In the genomic region with DNA sequence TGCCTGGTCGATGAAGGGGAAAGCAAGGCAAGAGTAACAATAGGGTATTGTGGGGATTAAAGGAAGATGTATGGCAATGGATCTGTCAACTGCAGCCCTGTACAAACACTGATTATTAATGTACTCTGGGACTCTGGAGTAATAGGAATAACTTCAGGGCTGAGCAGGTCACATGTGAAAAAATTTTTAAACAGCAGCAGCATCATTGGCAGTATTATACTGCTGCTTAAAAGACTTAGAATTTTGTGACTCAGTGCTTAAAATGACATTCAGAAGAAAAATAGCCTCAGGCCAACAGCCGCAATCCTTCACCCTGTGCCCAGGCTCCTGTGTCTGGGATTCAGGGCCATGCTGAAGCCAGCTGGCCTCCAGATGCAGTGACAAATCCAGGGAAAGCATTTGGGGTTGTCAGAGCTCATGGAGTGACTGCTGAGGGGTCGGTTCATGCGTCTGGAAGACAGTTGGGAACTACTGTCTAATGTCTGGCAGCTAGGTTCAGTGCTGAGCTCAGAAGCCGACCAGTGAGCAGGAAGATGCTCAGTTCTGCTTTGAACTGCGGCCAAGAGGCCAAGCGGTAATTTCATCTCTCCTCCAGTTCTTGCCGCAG, we compare ENCODE assay signal across 11 cellular contexts. TPM values are rescaled to one million over a fixed set of nuclear protein-coding genes. Genes with fewer than 3 reads are reported as not detected.
DNase-seq lines count a peak whose midpoint lies in the region; ATAC-seq and TF ChIP-seq lines count a peak whose summit lies in the region.
"Had no signal": no experiment of that assay in that cellular context is flagged by ENCODE, and none has a peak within 500 bp of the region (broad histone marks: within the 10 kb centered on the region; RNA-seq: fewer than 3 reads in every experiment).

No MANE protein-coding gene starts in this region.

- H3K9me3 ChIP-seq in SJCRH30 (replicated peaks) (no peaks in the 10 kb centered on the region), esophagus squamous epithelium (no peaks in the 10 kb centered on the region), mucosa of descending colon (no peaks in the 10 kb centered on the region)
- H3K9me3 ChIP-seq in CD4-positive, alpha-beta T cell (ENCODE audit: control insufficient read depth, low read length), result no peaks in the 10 kb centered on the region
- H3K9me3 ChIP-seq: BLaER1 had no signal

- CTCF ChIA-PET in activated CD4-positive, alpha-beta memory T cell treated with anti-CD3 and anti-CD28 coated beads for 36 hours (lab: Charles Lee), result no interaction called here
- CTCF ChIA-PET in CD4-positive, alpha-beta T cell (lab: Charles Lee), result no interaction called here

- H3K4me3 ChIP-seq in ACC112 (ENCODE audit: low read depth, low read length) (peak overlapping the region; percentile 31), SJCRH30 (no peak overlapping the region), esophagus squamous epithelium (no peak overlapping the region), mucosa of descending colon (no peak overlapping the region)
- H3K4me3 ChIP-seq: BLaER1 had no signal

- H3K27me3 ChIP-seq in ACC112 (ENCODE audit: insufficient read depth, low read length), result no peaks in the 10 kb centered on the region
- H3K27me3 ChIP-seq in SJCRH30, result no peaks in the 10 kb centered on the region
- no peaks in the 10 kb centered on the region for H3K27me3 ChIP-seq in esophagus squamous epithelium
- no peaks in the 10 kb centered on the region for H3K27me3 ChIP-seq in CD4-positive, alpha-beta T cell (ENCODE audit: control insufficient read depth, insufficient read depth, low read length)
- H3K27me3 ChIP-seq: BLaER1 had no signal

- H3K4me1 ChIP-seq in ACC112 (ENCODE audit: control insufficient read depth, insufficient read depth, low read length, unreplicated experiment), result peaks cover 21% of the 10 kb centered on the region
- H3K4me1 ChIP-seq in SJCRH30, result peaks cover 24% of the 10 kb centered on the region
- H3K4me1 ChIP-seq in esophagus squamous epithelium, result peaks cover 12 to 32% (median 20%) of the 10 kb centered on the region in 3 donors
- H3K4me1 ChIP-seq in mucosa of descending colon (ENCODE audit: low read depth), result peaks cover 11% of the 10 kb centered on the region
- H3K4me1 ChIP-seq: BLaER1 had no signal

- no peaks in the 10 kb centered on the region for H3K36me3 Mint-ChIP-seq in activated CD4-positive, alpha-beta memory T cell treated with anti-CD3 and anti-CD28 coated beads for 36 hours
- H3K36me3 Mint-ChIP-seq in CD4-positive, alpha-beta T cell (ENCODE audit: low read depth), result no peaks in the 10 kb centered on the region

- intact Hi-C loops in esophagus squamous epithelium (cut with DNase I) (no loop called here), mucosa of descending colon (cut with DNase I, micrococcal nuclease) (no loop called here)
- intact Hi-C loops in activated CD4-positive, alpha-beta memory T cell treated with anti-CD3 and anti-CD28 coated beads for 36 hours (cut with micrococcal nuclease), result no loop called here
- intact Hi-C loops in CD4-positive, alpha-beta T cell (cut with DNase I, micrococcal nuclease), result no loop called here

- no peaks in the 10 kb centered on the region for H3K27me3 Mint-ChIP-seq in activated CD4-positive, alpha-beta memory T cell treated with anti-CD3 and anti-CD28 coated beads for 36 hours
- H3K27me3 Mint-ChIP-seq in CD4-positive, alpha-beta T cell, result no peaks in the 10 kb centered on the region

- peaks cover 22% of the 10 kb centered on the region for H3K4me1 Mint-ChIP-seq in activated CD4-positive, alpha-beta memory T cell treated with anti-CD3 and anti-CD28 coated beads for 36 hours (ENCODE audit: low read depth)
- H3K4me1 Mint-ChIP-seq in CD4-positive, alpha-beta T cell (ENCODE audit: low read depth), result peaks cover 31% of the 10 kb centered on the region

- no peaks in the 10 kb centered on the region for H3K79me2 ChIP-seq in ACC112 (ENCODE audit: control insufficient read depth, insufficient read depth, low read length, unreplicated experiment)

- H3K27ac ChIP-seq in ACC112 (ENCODE audit: low read depth, low read length) (peak overlapping the region; percentile 32; the same call in 1 of the 2 replicates), SJCRH30 (no peak overlapping the region), esophagus squamous epithelium (peak overlapping the region; percentile 43 to 69 (median 57))
- H3K27ac ChIP-seq in CD4-positive, alpha-beta T cell (ENCODE audit: low read depth, low read length), result no peak overlapping the region
- H3K27ac ChIP-seq: BLaER1 had no signal

- no peaks in the 10 kb centered on the region for H3K9me3 Mint-ChIP-seq in activated CD4-positive, alpha-beta memory T cell treated with anti-CD3 and anti-CD28 coated beads for 36 hours
- H3K9me3 Mint-ChIP-seq in CD4-positive, alpha-beta T cell, result no peaks in the 10 kb centered on the region

- peak; percentile 16 to 28 for DNase-seq in SJCRH30
- DNase-seq in esophagus squamous epithelium (lab: John Stamatoyannopoulos, UW), result no peak
- DNase-seq in mucosa of descending colon, result peak in 1 of 3 donors; percentile 24
- no peak for DNase-seq in activated CD4-positive, alpha-beta memory T cell treated with anti-CD3 and anti-CD28 coated beads for 36 hours
- no peak for DNase-seq in CD4-positive, alpha-beta T cell
- DNase-seq: activated CD8-positive, alpha-beta T cell treated with anti-CD3 and anti-CD28 coated beads, Interleukin-2, amount 10 ng/mL, durations not matched to agents 7 days and 5 days; NCI-H1048 had no signal

- H3K36me3 ChIP-seq in ACC112 (ENCODE audit: insufficient read depth, low read length), result no peaks in the 10 kb centered on the region
- peaks cover 3% of the 10 kb centered on the region for H3K36me3 ChIP-seq in SJCRH30
- H3K36me3 ChIP-seq in esophagus squamous epithelium, result no peaks in the 10 kb centered on the region
- no peaks in the 10 kb centered on the region for H3K36me3 ChIP-seq in mucosa of descending colon (ENCODE audit: low read depth)
- H3K36me3 ChIP-seq: BLaER1 had no signal

- WGBS in esophagus squamous epithelium, 2 donors, result 16 to 31% methylated on average over 4 to 7 of the region's 8 CpGs

- ATAC-seq in mucosa of descending colon (peak; percentile 43), HG02884 (IDR thresholded peaks at IDR 0.05; ENCODE audit: unreplicated experiment) (no peak), GM18909 (IDR thresholded peaks at IDR 0.05; ENCODE audit: poor library complexity, unreplicated experiment) (no peak)
- no peak for ATAC-seq in CD4-positive, alpha-beta T cell (ENCODE audit: poor library complexity)
- ATAC-seq: activated CD8-positive, alpha-beta T cell treated with anti-CD3 and anti-CD28 coated beads, Interleukin-2, amount 10 ng/mL, durations not matched to agents 7 days and 5 days had no signal

- no peak for TF ChIP-seq POLR2A in esophagus squamous epithelium (IDR thresholded peaks at IDR 0.05)

- no peak overlapping the region for H3K4me3 Mint-ChIP-seq in activated CD4-positive, alpha-beta memory T cell treated with anti-CD3 and anti-CD28 coated beads for 36 hours
- no peak overlapping the region for H3K4me3 Mint-ChIP-seq in CD4-positive, alpha-beta T cell
- H3K4me3 Mint-ChIP-seq: activated CD8-positive, alpha-beta T cell treated with anti-CD3 and anti-CD28 coated beads, Interleukin-2, amount 10 ng/mL, durations not matched to agents 7 days and 5 days had no signal

- peak overlapping the region; percentile 61 for H2AFZ ChIP-seq in ACC112 (ENCODE audit: low read length, unreplicated experiment)

- H3K27ac Mint-ChIP-seq in activated CD4-positive, alpha-beta memory T cell treated with anti-CD3 and anti-CD28 coated beads for 36 hours, result no peak overlapping the region
- H3K27ac Mint-ChIP-seq in CD4-positive, alpha-beta T cell, result no peak overlapping the region
- H3K27ac Mint-ChIP-seq: activated CD8-positive, alpha-beta T cell treated with anti-CD3 and anti-CD28 coated beads, Interleukin-2, amount 10 ng/mL, durations not matched to agents 7 days and 5 days had no signal

- POLR2A ChIA-PET in activated CD4-positive, alpha-beta memory T cell treated with anti-CD3 and anti-CD28 coated beads for 36 hours (lab: Charles Lee), result no interaction called here
- POLR2A ChIA-PET in CD4-positive, alpha-beta T cell (lab: Charles Lee), result no interaction called here

- TF ChIP-seq CTCF in esophagus squamous epithelium (IDR thresholded peaks at IDR 0.05) (no peak), mucosa of descending colon (IDR thresholded peaks at IDR 0.05) (no peak)
- no peak for TF ChIP-seq CTCF in CD4-positive, alpha-beta T cell (IDR thresholded peaks at IDR 0.05)

RNA-seq across cellular contexts. Expression of a gene that starts 22.2 kb away (rescaled TPM):
- 35.5 and 36.2 TPM in 2 replicates for total RNA-seq in SJCRH30 (2014; rRNA removed; shearing (Covaris generic))
- 10 to 100 TPM; 25.5 to 33.0 (median 29.7) TPM for total RNA-seq in esophagus squamous epithelium
- total RNA-seq in mucosa of descending colon, result 10 to 100 TPM; 27.5 to 38.5 (median 30.2) TPM
- total RNA-seq in activated CD4-positive, alpha-beta memory T cell treated with anti-CD3 and anti-CD28 coated beads for 36 hours, result 10 to 100 TPM; 11.9 to 12.1 TPM
- 1 to 10 TPM; 8.6 to 8.9 TPM for total RNA-seq in CD4-positive, alpha-beta T cell

Comparison
In these comparisons a context has a peak if more than half of its experiments do, and no peak if none do; other contexts are left out.
1. H3K27ac ChIP-seq: peak in ACC112 (single experiment) and esophagus squamous epithelium (4 of 4); none in SJCRH30 (single experiment) and CD4-positive, alpha-beta T cell (single experiment).
2. DNase-seq: peak in SJCRH30 (2 of 2); none in esophagus squamous epithelium (single experiment), activated CD4-positive, alpha-beta memory T cell treated with anti-CD3 and anti-CD28 coated beads for 36 hours (single experiment) and CD4-positive, alpha-beta T cell (0 of 10).